ENCODE assay signal across 8 cellular contexts in the genomic region with DNA sequence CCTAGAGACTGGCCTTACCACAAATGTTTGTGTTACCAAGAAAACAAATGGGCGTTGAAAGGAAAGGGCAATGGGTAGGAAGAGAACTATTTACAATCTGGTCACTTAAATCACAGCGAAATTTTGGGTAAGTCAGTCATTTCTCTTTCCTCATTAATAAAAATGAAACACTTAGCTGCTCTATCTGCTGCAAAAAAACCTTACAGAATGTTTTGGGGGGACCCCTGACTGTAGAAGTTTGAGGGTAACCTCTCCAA. TPM values are rescaled to one million over a fixed set of nuclear protein-coding genes. Genes with fewer than 3 reads are reported as not detected.
DNase-seq lines count a peak whose midpoint lies in the region; ATAC-seq and TF ChIP-seq lines count a peak whose summit lies in the region.

No MANE protein-coding gene starts in this region.

- H3K36me3 Mint-ChIP-seq in activated CD4-positive, alpha-beta T cell treated with anti-CD3 and anti-CD28 coated beads, Interleukin-2, amount 10 ng/mL, durations not matched to agents 24 days and 14 days (ENCODE audit: low read depth) = peaks cover 17% of the 10 kb centered on the region
- H3K36me3 Mint-ChIP-seq in activated naive CD8-positive, alpha-beta T cell treated with anti-CD3 and anti-CD28 coated beads, Interleukin-2, amount 10 ng/mL, durations not matched to agents 7 days and 5 days = peaks cover 2% of the 10 kb centered on the region

- no peaks in the 10 kb centered on the region for H3K27me3 ChIP-seq in layer of hippocampus (ENCODE audit: control insufficient read depth, insufficient read depth, low read length)
- H3K27me3 ChIP-seq in thoracic aorta (replicated peaks; ENCODE audit: insufficient read depth) = no peaks in the 10 kb centered on the region

- peak overlapping the region; percentile 100 for H3K27ac ChIP-seq in layer of hippocampus (ENCODE audit: low read depth, low read length)
- H3K27ac ChIP-seq in thoracic aorta = peak overlapping the region; percentile 89 to 97

- H3K36me3 ChIP-seq in thoracic aorta = peaks cover 2% of the 10 kb centered on the region

- no peaks in the 10 kb centered on the region for H3K9me3 Mint-ChIP-seq in activated CD4-positive, alpha-beta T cell treated with anti-CD3 and anti-CD28 coated beads, Interleukin-2, amount 10 ng/mL, durations not matched to agents 24 days and 14 days
- H3K9me3 Mint-ChIP-seq in activated naive CD8-positive, alpha-beta T cell treated with anti-CD3 and anti-CD28 coated beads, Interleukin-2, amount 10 ng/mL, durations not matched to agents 7 days and 5 days = no peaks in the 10 kb centered on the region

- POLR2A ChIA-PET in activated naive CD8-positive, alpha-beta T cell treated with anti-CD3 and anti-CD28 coated beads, Interleukin-2, amount 10 ng/mL, durations not matched to agents 7 days and 5 days (lab: Charles Lee) = interaction anchor here (0.5 to 2.0 kb wide), 8 partner anchors 12 to 356 kb away, joined by 3 to 21 read pairs (median 4); partner anchors contain the start of genes CTCF, PSKH1, PSMB10 and RANBP10

- H3K4me1 Mint-ChIP-seq in activated CD4-positive, alpha-beta T cell treated with anti-CD3 and anti-CD28 coated beads, Interleukin-2, amount 10 ng/mL, durations not matched to agents 24 days and 14 days = peaks cover 34% of the 10 kb centered on the region
- H3K4me1 Mint-ChIP-seq in activated naive CD8-positive, alpha-beta T cell treated with anti-CD3 and anti-CD28 coated beads, Interleukin-2, amount 10 ng/mL, durations not matched to agents 7 days and 5 days = peaks cover 39% of the 10 kb centered on the region

- ATAC-seq in activated naive CD8-positive, alpha-beta T cell treated with anti-CD3 and anti-CD28 coated beads, Interleukin-2, amount 10 ng/mL, durations not matched to agents 7 days and 5 days (ENCODE audit: low read depth) = no peak
- no peak for ATAC-seq in thoracic aorta (ENCODE audit: insufficient number of reproducible peaks, low FRiP score, low read depth)
- ATAC-seq in GM19452 (IDR thresholded peaks at IDR 0.05; ENCODE audit: unreplicated experiment) = no peak
- no peak for ATAC-seq in sciatic nerve

- TF ChIP-seq CTCF in thoracic aorta (IDR thresholded peaks at IDR 0.05) = no peak

- peak overlapping the region; percentile 85 for H3K27ac Mint-ChIP-seq in activated CD4-positive, alpha-beta T cell treated with anti-CD3 and anti-CD28 coated beads, Interleukin-2, amount 10 ng/mL, durations not matched to agents 24 days and 14 days
- H3K27ac Mint-ChIP-seq in activated naive CD8-positive, alpha-beta T cell treated with anti-CD3 and anti-CD28 coated beads, Interleukin-2, amount 10 ng/mL, durations not matched to agents 7 days and 5 days = peak overlapping the region; percentile 90

- H3K27me3 Mint-ChIP-seq in activated CD4-positive, alpha-beta T cell treated with anti-CD3 and anti-CD28 coated beads, Interleukin-2, amount 10 ng/mL, durations not matched to agents 24 days and 14 days = no peaks in the 10 kb centered on the region
- no peaks in the 10 kb centered on the region for H3K27me3 Mint-ChIP-seq in activated naive CD8-positive, alpha-beta T cell treated with anti-CD3 and anti-CD28 coated beads, Interleukin-2, amount 10 ng/mL, durations not matched to agents 7 days and 5 days

- H3K4me1 ChIP-seq in thoracic aorta (ENCODE audit: control insufficient read depth in 1 of 2, low read depth in 2 of 2) = peaks cover 43 to 52% of the 10 kb centered on the region in 2 donors

- intact Hi-C loops in activated CD4-positive, alpha-beta T cell treated with anti-CD3 and anti-CD28 coated beads, Interleukin-2, amount 10 ng/mL, durations not matched to agents 24 days and 14 days (cut with micrococcal nuclease) = loop anchor here (1.0 to 10.0 kb wide), 8 partner anchors 13 to 601 kb away; partner anchors contain the start of genes ACD, FHOD1, GFOD2 and NFATC3
- intact Hi-C loops in sciatic nerve (cut with DNase I) = no loop called here

- no peaks in the 10 kb centered on the region for H3K9me3 ChIP-seq in thoracic aorta

- DNase-seq in activated CD4-positive, alpha-beta T cell treated with anti-CD3 and anti-CD28 coated beads, Interleukin-2, amount 10 ng/mL, durations not matched to agents 24 days and 14 days = no peak
- no peak for DNase-seq in activated CD4-positive, alpha-beta T cell treated with anti-CD3 and anti-CD28 coated beads for 1 hour
- no peak for DNase-seq in activated naive CD8-positive, alpha-beta T cell treated with anti-CD3 and anti-CD28 coated beads, Interleukin-2, amount 10 ng/mL, durations not matched to agents 7 days and 5 days
- no peak for DNase-seq in thoracic aorta (ENCODE audit: low spot score)
- no peak for DNase-seq in sciatic nerve (ENCODE audit: low spot score)
- DNase-seq in epidermal melanocyte (ENCODE audit: insufficient read length, low spot score) = no peak

- peak overlapping the region; percentile 89 for H3K4me3 Mint-ChIP-seq in activated CD4-positive, alpha-beta T cell treated with anti-CD3 and anti-CD28 coated beads, Interleukin-2, amount 10 ng/mL, durations not matched to agents 24 days and 14 days
- peak overlapping the region; percentile 84 for H3K4me3 Mint-ChIP-seq in activated naive CD8-positive, alpha-beta T cell treated with anti-CD3 and anti-CD28 coated beads, Interleukin-2, amount 10 ng/mL, durations not matched to agents 7 days and 5 days

- peak overlapping the region; percentile 100 for H3K4me3 ChIP-seq in thoracic aorta

RNA-seq across cellular contexts. Expression of gene NUTF2, which starts 0.7 kb away (rescaled TPM):
- total RNA-seq in activated CD4-positive, alpha-beta T cell treated with anti-CD3 and anti-CD28 coated beads, Interleukin-2, amount 10 ng/mL, durations not matched to agents 24 days and 14 days = 184 and 188 TPM in 2 replicates
- 10 to 100 TPM; 88.4 TPM for total RNA-seq in activated naive CD8-positive, alpha-beta T cell treated with anti-CD3 and anti-CD28 coated beads, Interleukin-2, amount 10 ng/mL, durations not matched to agents 7 days and 5 days
- total RNA-seq in thoracic aorta = 100 to 1,000 TPM in 1 of 2 donors, 10 to 100 TPM in 1; 79.0 to 172 TPM
- total RNA-seq in sciatic nerve = 59.2 TPM

RNA-seq across cellular contexts. Expression of gene CENPT, which starts 1.5 kb away (rescaled TPM):
- 37.0 and 44.5 TPM in 2 replicates for total RNA-seq in activated CD4-positive, alpha-beta T cell treated with anti-CD3 and anti-CD28 coated beads, Interleukin-2, amount 10 ng/mL, durations not matched to agents 24 days and 14 days
- total RNA-seq in activated naive CD8-positive, alpha-beta T cell treated with anti-CD3 and anti-CD28 coated beads, Interleukin-2, amount 10 ng/mL, durations not matched to agents 7 days and 5 days = 10 to 100 TPM; 84.0 to 90.7 TPM
- total RNA-seq in thoracic aorta = 10 to 100 TPM; 59.6 to 70.9 TPM
- 45.1 TPM for total RNA-seq in sciatic nerve

RNA-seq across cellular contexts. Expression of gene THAP11, which starts 3.9 kb away (rescaled TPM):
- 46.4 and 48.7 TPM in 2 replicates for total RNA-seq in activated CD4-positive, alpha-beta T cell treated with anti-CD3 and anti-CD28 coated beads, Interleukin-2, amount 10 ng/mL, durations not matched to agents 24 days and 14 days
- total RNA-seq in activated naive CD8-positive, alpha-beta T cell treated with anti-CD3 and anti-CD28 coated beads, Interleukin-2, amount 10 ng/mL, durations not matched to agents 7 days and 5 days = 10 to 100 TPM; 48.1 to 50.1 TPM
- total RNA-seq in thoracic aorta (10 to 100 TPM; 67.5 to 74.7 TPM), sciatic nerve (22.7 TPM)

RNA-seq across cellular contexts. Expression of gene EDC4, which starts 26.9 kb away (rescaled TPM):
- 112 and 122 TPM in 2 replicates for total RNA-seq in activated CD4-positive, alpha-beta T cell treated with anti-CD3 and anti-CD28 coated beads, Interleukin-2, amount 10 ng/mL, durations not matched to agents 24 days and 14 days
- total RNA-seq in activated naive CD8-positive, alpha-beta T cell treated with anti-CD3 and anti-CD28 coated beads, Interleukin-2, amount 10 ng/mL, durations not matched to agents 7 days and 5 days = 100 to 1,000 TPM; 119 to 130 TPM
- total RNA-seq in thoracic aorta (10 to 100 TPM; 57.4 to 61.0 TPM), sciatic nerve (40.2 TPM)

RNA-seq across cellular contexts. Expression of gene NRN1L, which starts 38.7 kb away (rescaled TPM):
- total RNA-seq in activated CD4-positive, alpha-beta T cell treated with anti-CD3 and anti-CD28 coated beads, Interleukin-2, amount 10 ng/mL, durations not matched to agents 24 days and 14 days = 0.63 TPM in 1 of 2 replicates, not detected in the other
- total RNA-seq in activated naive CD8-positive, alpha-beta T cell treated with anti-CD3 and anti-CD28 coated beads, Interleukin-2, amount 10 ng/mL, durations not matched to agents 7 days and 5 days = 1 to 10 TPM; 2.1 to 3.1 TPM
- total RNA-seq in thoracic aorta (not detected), sciatic nerve (1.6 TPM)
